14 cellular contexts compared by ENCODE assay signal in the genomic region with DNA sequence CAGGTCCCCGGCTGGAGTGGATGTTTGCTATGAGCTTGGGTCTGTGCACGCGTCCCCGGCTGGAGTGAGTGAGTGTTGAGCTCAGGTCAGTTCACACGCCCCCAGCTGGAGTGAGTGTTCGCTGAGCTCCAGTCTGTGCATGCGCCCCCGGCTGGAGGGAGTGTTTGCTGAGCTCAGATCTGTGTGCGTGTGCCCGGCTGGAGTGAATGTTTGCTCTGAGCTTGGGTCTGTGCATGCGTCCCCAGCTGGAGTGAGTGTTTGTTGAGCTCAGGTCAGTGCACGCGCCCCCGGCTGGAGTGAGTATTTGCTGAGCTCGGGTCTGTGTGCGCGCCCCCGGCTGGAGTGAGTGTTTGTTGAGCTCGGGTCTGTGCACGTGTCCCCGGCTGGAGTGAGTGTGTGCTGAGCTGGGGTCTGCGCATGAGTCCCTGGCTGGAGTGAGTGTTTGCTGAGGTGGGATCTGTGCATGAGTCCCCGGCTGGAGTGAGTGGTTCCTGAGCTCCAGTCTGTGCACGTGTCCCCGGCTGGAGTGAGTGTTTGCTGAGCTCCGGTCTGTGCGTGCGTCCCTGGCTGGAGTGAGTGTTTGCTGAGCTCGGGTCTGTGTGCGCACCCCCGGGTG.
DNase-seq lines count a peak whose midpoint lies in the region; ATAC-seq and TF ChIP-seq lines count a peak whose summit lies in the region.
"Had no signal": no experiment of that assay in that cellular context is flagged by ENCODE, and none has a peak within 500 bp of the region (broad histone marks: within the 10 kb centered on the region; RNA-seq: fewer than 3 reads in every experiment).

No MANE protein-coding gene starts in this region.

- DNase-seq in AG04450 (ENCODE audit: low read depth, low spot score) = peak; percentile 55
- peak; percentile 26 for DNase-seq in NAMALWA (ENCODE audit: low spot score)
- DNase-seq in choroid plexus epithelial cell (ENCODE audit: low read depth) = peak; percentile 82
- DNase-seq in islet precursor cell = peak; percentile 89
- DNase-seq in NCI-H1092 treated with DMSO at 0.1 percent for 48 hours (lab: John Stamatoyannopoulos, UW) = no peak
- no peak for DNase-seq in activated T-helper 1 cell treated with anti-CD3 and anti-CD28 coated beads, Interleukin-12 subunit alpha, Interleukin-12 subunit beta, Interleukin-2, Interleukin-4 antibody, amounts not matched to agents 30 ng/mL and 10 ng/mL and 1 ng/mL, durations not matched to agents 14 hours and 24 hours and 36 hours (ENCODE audit: low spot score)
- DNase-seq in activated naive CD4-positive, alpha-beta T cell treated with Interleukin-2 at 50 U/mL for 16 hours = no peak
- DNase-seq: DMS153; SJCRH30; stimulated activated CD4-positive, alpha-beta T cell treated with anti-CD3 and anti-CD28 coated beads, Interleukin-1b, Interleukin-23, amount 100 ng/mL, for 48 hours had no signal

- POLR2A ChIA-PET in AG04450 (lab: Yijun Ruan, JAX) = interaction anchor here (0.7 to 1.0 kb wide), 4 partner anchors 31 to 520 kb away, joined by 3 to 4 read pairs (median 4); no protein-coding TSS in a partner anchor

- no peaks in the 10 kb centered on the region for H3K36me3 Mint-ChIP-seq in activated T-helper 1 cell treated with anti-CD3 and anti-CD28 coated beads, Interleukin-12 subunit alpha, Interleukin-12 subunit beta, Interleukin-2, Interleukin-4 antibody, amounts not matched to agents 30 ng/mL and 10 ng/mL and 1 ng/mL, durations not matched to agents 14 hours and 24 hours and 36 hours (ENCODE audit: low read depth)
- peaks cover 51% of the 10 kb centered on the region for H3K36me3 Mint-ChIP-seq in stimulated activated memory B cell treated with anti-CD40 and anti-IgM and Interleukin-4, amounts not matched to agents 10 μg/mL and 1 μg/mL and 100 μg/mL, for 72 hours

- no peaks in the 10 kb centered on the region for H3K27me3 Mint-ChIP-seq in activated T-helper 1 cell treated with anti-CD3 and anti-CD28 coated beads, Interleukin-12 subunit alpha, Interleukin-12 subunit beta, Interleukin-2, Interleukin-4 antibody, amounts not matched to agents 30 ng/mL and 10 ng/mL and 1 ng/mL, durations not matched to agents 14 hours and 24 hours and 36 hours (ENCODE audit: insufficient read depth)
- no peaks in the 10 kb centered on the region for H3K27me3 Mint-ChIP-seq in stimulated activated memory B cell treated with anti-CD40 and anti-IgM and Interleukin-4, amounts not matched to agents 10 μg/mL and 1 μg/mL and 100 μg/mL, for 72 hours
- H3K27me3 Mint-ChIP-seq: memory B cell had no signal

- H3K27ac Mint-ChIP-seq in activated T-helper 1 cell treated with anti-CD3 and anti-CD28 coated beads, Interleukin-12 subunit alpha, Interleukin-12 subunit beta, Interleukin-2, Interleukin-4 antibody, amounts not matched to agents 30 ng/mL and 10 ng/mL and 1 ng/mL, durations not matched to agents 14 hours and 24 hours and 36 hours = no peak overlapping the region
- H3K27ac Mint-ChIP-seq in stimulated activated memory B cell treated with anti-CD40 and anti-IgM and Interleukin-4, amounts not matched to agents 10 μg/mL and 1 μg/mL and 100 μg/mL, for 72 hours = no peak overlapping the region
- H3K27ac Mint-ChIP-seq: memory B cell had no signal

- H3K27me3 ChIP-seq in AG04450 (ENCODE audit: control insufficient read depth, insufficient read depth, low read length) = no peaks in the 10 kb centered on the region
- H3K27me3 ChIP-seq: pancreas, SJCRH30 had no signal

- H3K4me1 Mint-ChIP-seq in activated T-helper 1 cell treated with anti-CD3 and anti-CD28 coated beads, Interleukin-12 subunit alpha, Interleukin-12 subunit beta, Interleukin-2, Interleukin-4 antibody, amounts not matched to agents 30 ng/mL and 10 ng/mL and 1 ng/mL, durations not matched to agents 14 hours and 24 hours and 36 hours (ENCODE audit: low read depth) = no peaks in the 10 kb centered on the region
- peaks cover 6% of the 10 kb centered on the region for H3K4me1 Mint-ChIP-seq in stimulated activated memory B cell treated with anti-CD40 and anti-IgM and Interleukin-4, amounts not matched to agents 10 μg/mL and 1 μg/mL and 100 μg/mL, for 72 hours

- H3K9me3 ChIP-seq in AG04450 (ENCODE audit: control insufficient read depth, insufficient read depth, low read length) = no peaks in the 10 kb centered on the region; the same call in 1 of the 2 replicates
- H3K9me3 ChIP-seq: pancreas, SJCRH30 had no signal

- intact Hi-C loops in activated T-helper 1 cell treated with anti-CD3 and anti-CD28 coated beads, Interleukin-12 subunit alpha, Interleukin-12 subunit beta, Interleukin-2, Interleukin-4 antibody, amounts not matched to agents 30 ng/mL and 10 ng/mL and 1 ng/mL, durations not matched to agents 14 hours and 24 hours and 36 hours (cut with micrococcal nuclease) = no loop called here

- no peak overlapping the region for H3K4me3 Mint-ChIP-seq in activated T-helper 1 cell treated with anti-CD3 and anti-CD28 coated beads, Interleukin-12 subunit alpha, Interleukin-12 subunit beta, Interleukin-2, Interleukin-4 antibody, amounts not matched to agents 30 ng/mL and 10 ng/mL and 1 ng/mL, durations not matched to agents 14 hours and 24 hours and 36 hours
- no peak overlapping the region for H3K4me3 Mint-ChIP-seq in stimulated activated memory B cell treated with anti-CD40 and anti-IgM and Interleukin-4, amounts not matched to agents 10 μg/mL and 1 μg/mL and 100 μg/mL, for 72 hours
- H3K4me3 Mint-ChIP-seq: memory B cell had no signal

- peak; percentile 43 for TF ChIP-seq CTCF in AG04450 (IDR thresholded peaks at IDR 0.05; ENCODE audit: low read depth, low read length)
- peak; percentile 53 for TF ChIP-seq CTCF in choroid plexus epithelial cell (conservative IDR thresholded peaks at IDR 0.05; ENCODE audit: low read depth, low read length)

- H3K27ac ChIP-seq in AG04450 (ENCODE audit: low read depth, low read length) = no peak overlapping the region
- H3K27ac ChIP-seq: HL-60, pancreas, SJCRH30 had no signal

- ATAC-seq in stimulated activated memory B cell treated with anti-CD40 and anti-IgM and Interleukin-4, amounts not matched to agents 10 μg/mL and 1 μg/mL and 100 μg/mL, for 72 hours = no peak

- CTCF ChIA-PET in AG04450 (lab: Charles Lee) = interaction anchor here (0.6 to 2.8 kb wide), 14 partner anchors 17 to 561 kb away, joined by 3 to 46 read pairs (median 3); no protein-coding TSS in a partner anchor

- H3K9me3 Mint-ChIP-seq in activated T-helper 1 cell treated with anti-CD3 and anti-CD28 coated beads, Interleukin-12 subunit alpha, Interleukin-12 subunit beta, Interleukin-2, Interleukin-4 antibody, amounts not matched to agents 30 ng/mL and 10 ng/mL and 1 ng/mL, durations not matched to agents 14 hours and 24 hours and 36 hours = no peaks in the 10 kb centered on the region
- no peaks in the 10 kb centered on the region for H3K9me3 Mint-ChIP-seq in stimulated activated memory B cell treated with anti-CD40 and anti-IgM and Interleukin-4, amounts not matched to agents 10 μg/mL and 1 μg/mL and 100 μg/mL, for 72 hours
- H3K9me3 Mint-ChIP-seq: memory B cell had no signal

- H3K4me3 ChIP-seq in AG04450 (ENCODE audit: low read depth, low read length) = no peak overlapping the region
- no peak overlapping the region for H3K4me3 ChIP-seq in choroid plexus epithelial cell (ENCODE audit: low read depth, low read length)
- H3K4me3 ChIP-seq: pancreas, SJCRH30 had no signal

Comparison
In these comparisons a context has a peak if more than half of its experiments do, and no peak if none do; other contexts are left out.
1. DNase-seq: peak in AG04450 (single experiment), NAMALWA (single experiment), choroid plexus epithelial cell (single experiment) and islet precursor cell (single experiment); none in NCI-H1092 treated with DMSO at 0.1 percent for 48 hours (single experiment), activated T-helper 1 cell treated with anti-CD3 and anti-CD28 coated beads, Interleukin-12 subunit alpha, Interleukin-12 subunit beta, Interleukin-2, Interleukin-4 antibody, amounts not matched to agents 30 ng/mL and 10 ng/mL and 1 ng/mL, durations not matched to agents 14 hours and 24 hours and 36 hours (single experiment) and activated naive CD4-positive, alpha-beta T cell treated with Interleukin-2 at 50 U/mL for 16 hours (single experiment).